Comparison of ENCODE assay signal across 8 cellular contexts in the genomic region with DNA sequence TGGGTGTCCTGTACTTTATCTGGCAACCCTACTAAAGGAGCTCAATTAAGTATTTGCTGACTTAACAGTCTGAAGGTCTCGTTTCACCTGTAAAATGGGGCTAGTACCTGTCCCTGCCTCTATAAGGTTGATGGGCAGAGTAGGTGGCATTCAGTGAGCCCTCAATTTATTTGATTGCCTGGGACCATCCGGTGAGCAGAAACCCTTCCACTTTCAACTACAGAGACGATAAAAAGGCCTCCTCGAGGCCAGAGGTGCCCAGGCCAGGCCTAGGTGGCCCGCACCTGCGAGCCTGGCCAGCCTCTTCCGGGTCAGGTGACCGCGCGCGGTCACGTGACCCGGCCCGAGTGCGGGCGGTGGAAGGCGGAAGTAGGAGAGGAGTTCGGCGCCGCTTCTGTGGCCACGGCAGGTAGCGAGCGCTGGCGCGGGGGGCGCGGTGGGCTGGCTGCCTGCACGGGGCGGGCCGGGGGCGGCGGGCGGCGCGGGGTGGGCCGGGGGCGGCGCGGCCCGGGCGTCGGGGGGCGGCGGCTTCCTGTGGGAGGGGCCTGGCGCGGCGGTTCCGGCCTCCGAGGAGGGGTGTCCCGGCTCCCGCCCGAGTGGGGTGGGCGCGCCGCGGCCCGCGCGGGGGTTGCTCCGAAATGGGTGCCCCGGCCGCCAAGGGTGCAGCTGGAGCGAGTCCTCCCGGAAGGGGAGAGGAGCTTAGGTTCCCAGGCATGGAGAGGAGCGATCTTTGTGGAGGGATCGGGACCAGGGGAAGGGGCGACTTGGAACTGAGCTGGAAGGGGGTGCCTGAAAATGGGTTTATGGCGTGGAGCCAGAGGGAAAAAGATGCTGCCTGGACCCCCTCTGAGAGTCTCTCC. TPM values are rescaled to one million over a fixed set of nuclear protein-coding genes. Genes with fewer than 3 reads are reported as not detected.
DNase-seq lines count a peak whose midpoint lies in the region; ATAC-seq lines count a peak whose summit lies in the region.

A gene (plus strand): TSS at position 350 of the 860 bp plus-strand sequence. CDS start 24,679 bp downstream, outside the sequence.

- H3K36me3 ChIP-seq in mesodermal cell (ENCODE audit: control insufficient read depth, insufficient read depth, low read length): no peaks in the 10 kb centered on the region

- in situ Hi-C loops in endometrial microvascular endothelial cells (cut with HindIII; ENCODE audit: inconsistent ontology term, low pct_unique_long_range_greater_than_20kb, low sequenced_read_pairs): no loop called here

- 2 to 3% methylated on average over 17 to 37 of the region's 68 CpGs for WGBS in mesodermal cell (ENCODE audit: insufficient coverage in 2 of 2), 2 experiments

- ATAC-seq in HG03460 (IDR thresholded peaks at IDR 0.05; ENCODE audit: unreplicated experiment): peak; percentile 68

- peak within 1 kb of the TSS; percentile 57 for H3K27ac ChIP-seq in mesodermal cell (ENCODE audit: low read depth, low read length, severe bottlenecking)

- no peaks in the 10 kb centered on the region for H3K9me3 ChIP-seq in mesodermal cell (ENCODE audit: control insufficient read depth, low read length)

- DNase-seq in C1 segment of cervical spinal cord (lab: John Stamatoyannopoulos, UW): peak; percentile 26 to 93 (median 82)
- peak; percentile 76 for DNase-seq in GM19240 (ENCODE audit: insufficient read length, low spot score)
- DNase-seq in NOMO-1 treated with dmso at 0.1 percent for 144 hours (lab: John Stamatoyannopoulos, UW; ENCODE audit: unreplicated experiment): peak; percentile 69
- peak; percentile 20 for DNase-seq in activated CD8-positive, alpha-beta memory T cell treated with anti-CD3 and anti-CD28 coated beads, Interleukin-2, amount 50 U/mL, for 1 hour (ENCODE audit: extremely low read depth)
- DNase-seq in stimulated activated CD8-positive, alpha-beta memory T cell treated with anti-CD3 and anti-CD28 coated beads, Interleukin-15, amount 100 ng/mL, for 24 hours (ENCODE audit: low read depth): peak; percentile 59

- peak within 1 kb of the TSS; percentile 76 for H3K4me3 ChIP-seq in mesodermal cell (ENCODE audit: extremely low read depth, insufficient read depth, low read length, poor library complexity, severe bottlenecking)

- H3K4me1 ChIP-seq in mesodermal cell (ENCODE audit: control insufficient read depth, insufficient read depth, low read length, poor library complexity, severe bottlenecking): peaks cover 4% of the 10 kb centered on the region

RNA-seq across cellular contexts. Expression of the gene that starts here (rescaled TPM):
- 38.7 TPM for total RNA-seq in endometrial microvascular endothelial cells (ENCODE audit: inconsistent ontology term)
- 15.7 TPM for polyA plus RNA-seq in mesodermal cell (2013, experiment 1 of 2)
- 14.5 TPM for polyA plus RNA-seq in mesodermal cell (2013, experiment 2 of 2)

Comparison
In these comparisons a context has a peak if more than half of its experiments do, and no peak if none do; other contexts are left out.
1. Peak in every context shown above with its lines: DNase-seq, ATAC-seq, H3K4me3 ChIP-seq and H3K27ac ChIP-seq.
2. DNase-seq: peak in every context shown above with its lines; median percentile 82 in C1 segment of cervical spinal cord; 76 in GM19240; 69 in NOMO-1 treated with dmso at 0.1 percent for 144 hours; 59 in stimulated activated CD8-positive, alpha-beta memory T cell treated with anti-CD3 and anti-CD28 coated beads, Interleukin-15, amount 100 ng/mL, for 24 hours; 20 in activated CD8-positive, alpha-beta memory T cell treated with anti-CD3 and anti-CD28 coated beads, Interleukin-2, amount 50 U/mL, for 1 hour.